ENCODE assay signal across 25 cellular contexts in the genomic region with DNA sequence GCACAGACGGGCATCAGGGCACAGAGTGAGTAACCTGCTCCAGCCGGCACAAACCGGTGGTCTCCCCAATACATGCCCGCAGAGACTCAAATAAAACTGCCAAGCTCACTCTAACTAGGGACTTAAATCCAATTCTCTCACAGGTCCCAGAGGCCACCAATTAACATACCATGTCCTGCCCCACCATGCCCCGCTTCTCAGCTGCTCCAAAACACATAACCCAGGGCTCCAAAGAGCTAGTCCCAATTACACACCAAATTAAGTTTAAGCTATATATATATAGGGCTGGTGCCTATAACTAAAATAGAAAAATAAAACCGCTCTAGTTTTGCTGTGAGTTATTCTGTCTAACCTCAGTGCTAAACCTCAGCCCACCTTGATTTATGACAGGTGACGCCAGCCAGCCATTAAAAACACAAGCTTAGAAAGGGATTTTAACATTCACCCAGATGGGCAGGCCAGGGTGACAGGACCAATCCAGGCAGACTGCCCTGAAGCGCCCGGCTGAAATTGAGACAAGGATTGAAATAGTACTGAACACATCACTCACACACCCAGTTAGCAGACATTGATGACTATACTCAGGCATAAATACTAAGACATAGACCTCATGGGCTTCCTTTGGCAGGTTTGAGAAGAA.
DNase-seq lines count a peak whose midpoint lies in the region; ATAC-seq and TF ChIP-seq lines count a peak whose summit lies in the region.
"Had no signal": no experiment of that assay in that cellular context is flagged by ENCODE, and none has a peak within 500 bp of the region (broad histone marks: within the 10 kb centered on the region; RNA-seq: fewer than 3 reads in every experiment).

No MANE protein-coding gene starts in this region.

- ATAC-seq in HG03571 (IDR thresholded peaks at IDR 0.05; ENCODE audit: unreplicated experiment), result no peak
- ATAC-seq: GM12878, GM23338, PC-3, SK-N-SH treated with all-trans-retinoic acid at 6 μM for 48 hours had no signal

- no peaks in the 10 kb centered on the region for H3K36me3 ChIP-seq in breast epithelium
- H3K36me3 ChIP-seq: HAP-1 had no signal

- POLR2A ChIA-PET in MCF 10A (lab: Yijun Ruan, JAX), result no interaction called here
- POLR2A ChIA-PET in HEK293T (lab: Yijun Ruan, JAX), result interaction anchor here (1.5 kb wide), 1 partner anchor 9 kb away, joined by 3 read pairs; no protein-coding TSS in a partner anchor
- POLR2A ChIA-PET in activated CD4-positive, alpha-beta memory T cell treated with anti-CD3 and anti-CD28 coated beads, Interleukin-2, amount 10 ng/mL, durations not matched to agents 7 days and 5 days (lab: Charles Lee), result interaction anchor here (0.6 kb wide), 1 partner anchor 1738 kb away, joined by 5 read pairs; no protein-coding TSS in a partner anchor

- intact Hi-C loops in breast epithelium (cut with DNase I; ENCODE audit: low total_unique reads), result no loop called here
- intact Hi-C loops in MCF 10A (cut with micrococcal nuclease), result no loop called here

- no peak overlapping the region for H3K4me3 ChIP-seq in breast epithelium
- H3K4me3 ChIP-seq: GM12878, GM23338, HAP-1 had no signal

- peaks cover 7 to 30% of the 10 kb centered on the region in 2 donors for H3K4me1 ChIP-seq in breast epithelium
- H3K4me1 ChIP-seq: HAP-1 had no signal

- TF ChIP-seq CTCF in breast epithelium (IDR thresholded peaks at IDR 0.05) (no peak), MCF 10A (IDR thresholded peaks at IDR 0.05; ENCODE audit: unreplicated experiment) (no peak), mesothelial cell of epicardium (IDR thresholded peaks at IDR 0.05; ENCODE audit: unreplicated experiment) (no peak), type B pancreatic cell (conservative IDR thresholded peaks at IDR 0.05) (no peak)

- no peaks in the 10 kb centered on the region for H3K27me3 ChIP-seq in breast epithelium

- H3K4me1 Mint-ChIP-seq in MCF 10A (ENCODE audit: insufficient read depth, unreplicated experiment) (peaks cover 4% of the 10 kb centered on the region), mesothelial cell of epicardium (peaks cover 49% of the 10 kb centered on the region), type B pancreatic cell (ENCODE audit: unreplicated experiment) (peaks cover 34% of the 10 kb centered on the region)
- H3K4me1 Mint-ChIP-seq in activated CD4-positive, alpha-beta memory T cell treated with anti-CD3 and anti-CD28 coated beads, Interleukin-2, amount 10 ng/mL, durations not matched to agents 7 days and 5 days, result no peaks in the 10 kb centered on the region
- H3K4me1 Mint-ChIP-seq: CD4-positive, alpha-beta memory T cell had no signal

- H3K36me3 Mint-ChIP-seq in MCF 10A (ENCODE audit: insufficient read depth, unreplicated experiment), result peaks cover 10% of the 10 kb centered on the region
- H3K36me3 Mint-ChIP-seq in mesothelial cell of epicardium, result peaks cover 8% of the 10 kb centered on the region
- H3K36me3 Mint-ChIP-seq in type B pancreatic cell, result peaks cover 4% of the 10 kb centered on the region
- no peaks in the 10 kb centered on the region for H3K36me3 Mint-ChIP-seq in activated CD4-positive, alpha-beta memory T cell treated with anti-CD3 and anti-CD28 coated beads, Interleukin-2, amount 10 ng/mL, durations not matched to agents 7 days and 5 days (ENCODE audit: low read depth)
- H3K36me3 Mint-ChIP-seq: CD4-positive, alpha-beta memory T cell had no signal

- CTCF ChIA-PET in MCF 10A (lab: Yijun Ruan, JAX) (interaction anchor here (0.6 kb wide), 1 partner anchor 976 kb away, joined by 3 read pairs; no protein-coding TSS in a partner anchor), HEK293T (lab: Yijun Ruan, JAX) (interaction anchor here (0.9 kb wide), 1 partner anchor 14 kb away, joined by 3 read pairs; no protein-coding TSS in a partner anchor)
- CTCF ChIA-PET in activated CD4-positive, alpha-beta memory T cell treated with anti-CD3 and anti-CD28 coated beads, Interleukin-2, amount 10 ng/mL, durations not matched to agents 7 days and 5 days (lab: Charles Lee), result no interaction called here

- no peaks in the 10 kb centered on the region for H3K9me3 ChIP-seq in breast epithelium
- H3K9me3 ChIP-seq: HAP-1 had no signal

- H3K27me3 Mint-ChIP-seq in MCF 10A (ENCODE audit: insufficient read depth, unreplicated experiment) (no peaks in the 10 kb centered on the region), mesothelial cell of epicardium (ENCODE audit: low read depth) (no peaks in the 10 kb centered on the region), type B pancreatic cell (peaks cover 3% of the 10 kb centered on the region)
- peaks cover 2% of the 10 kb centered on the region for H3K27me3 Mint-ChIP-seq in activated CD4-positive, alpha-beta memory T cell treated with anti-CD3 and anti-CD28 coated beads, Interleukin-2, amount 10 ng/mL, durations not matched to agents 7 days and 5 days

- H3K4me3 Mint-ChIP-seq in MCF 10A (ENCODE audit: unreplicated experiment), result no peak overlapping the region
- no peak overlapping the region for H3K4me3 Mint-ChIP-seq in mesothelial cell of epicardium
- H3K4me3 Mint-ChIP-seq in type B pancreatic cell, result peak overlapping the region; percentile 59
- no peak overlapping the region for H3K4me3 Mint-ChIP-seq in activated CD4-positive, alpha-beta memory T cell treated with anti-CD3 and anti-CD28 coated beads, Interleukin-2, amount 10 ng/mL, durations not matched to agents 7 days and 5 days
- H3K4me3 Mint-ChIP-seq: CD4-positive, alpha-beta memory T cell; GM23338 had no signal

- H3K27ac Mint-ChIP-seq in MCF 10A (ENCODE audit: low read depth, unreplicated experiment) (no peak overlapping the region), mesothelial cell of epicardium (peak overlapping the region; percentile 89), type B pancreatic cell (peak overlapping the region; percentile 19)
- no peak overlapping the region for H3K27ac Mint-ChIP-seq in activated CD4-positive, alpha-beta memory T cell treated with anti-CD3 and anti-CD28 coated beads, Interleukin-2, amount 10 ng/mL, durations not matched to agents 7 days and 5 days
- H3K27ac Mint-ChIP-seq: CD4-positive, alpha-beta memory T cell; GM23338 had no signal

- DNase-seq in breast epithelium (ENCODE audit: low spot score in 2 of 2), result no peak
- DNase-seq in MCF 10A (ENCODE audit: unreplicated experiment), result no peak
- no peak for DNase-seq in HEK293T (ENCODE audit: extremely low spot score)
- DNase-seq in mesothelial cell of epicardium (ENCODE audit: low spot score in 2 of 2, unreplicated experiment in 2 of 2), result no peak
- DNase-seq in type B pancreatic cell (ENCODE audit: extremely low spot score, unreplicated experiment), result no peak
- DNase-seq in NCI-H187 (lab: John Stamatoyannopoulos, UW), result no peak
- DNase-seq in activated CD4-positive, alpha-beta memory T cell treated with anti-CD3 and anti-CD28 coated beads, Interleukin-2, amount 10 ng/mL, durations not matched to agents 7 days and 5 days, result no peak
- DNase-seq: 8988T; C1 segment of cervical spinal cord; CD4-positive, alpha-beta memory T cell; COR-L47; Kasumi-1; NCI-H1105; NCI-H1436 treated with DMSO at 0.1 percent for 48 hours; NCI-H1930; NCI-H2107; NCI-H524; NCI-H748 treated with DMSO at 0.1 percent for 48 hours; NK-92 treated with Interleukin-12 subunit alpha and Interleukin-12 subunit beta, amount 100 ng/mL, for 24 hours; PC-3 had no signal

- no peak for TF ChIP-seq POLR2A in breast epithelium (IDR thresholded peaks at IDR 0.05)

- H3K9me3 Mint-ChIP-seq in MCF 10A (ENCODE audit: unreplicated experiment) (no peaks in the 10 kb centered on the region), mesothelial cell of epicardium (no peaks in the 10 kb centered on the region), type B pancreatic cell (peaks cover 1% of the 10 kb centered on the region)
- no peaks in the 10 kb centered on the region for H3K9me3 Mint-ChIP-seq in activated CD4-positive, alpha-beta memory T cell treated with anti-CD3 and anti-CD28 coated beads, Interleukin-2, amount 10 ng/mL, durations not matched to agents 7 days and 5 days
- H3K9me3 Mint-ChIP-seq: GM23338 had no signal

- H3K27ac ChIP-seq in breast epithelium, result peak overlapping the region; percentile 71 to 78

- no TSS peak for BruUV-seq in MCF 10A (replicated peaks; lab: Mats Ljungman, UMichigan)

TF ChIP-seq in HEK293T, 16 proteins besides CTCF, POLR2A, EP300 and RAD21:
- TF ChIP-seq ZNF384 (IDR thresholded peaks at IDR 0.05) (no peak), PKNOX1 (IDR thresholded peaks at IDR 0.05) (peak; percentile 92), ARNT (IDR thresholded peaks at IDR 0.05) (no peak), TARDBP (IDR thresholded peaks at IDR 0.05) (no peak), FOXM1 (IDR thresholded peaks at IDR 0.05; ENCODE audit: borderline replicate concordance) (no peak)
TF ChIP-seq in HEK293T: peak in this region for 1.

Comparison
In these comparisons a context has a peak if more than half of its experiments do, and no peak if none do; other contexts are left out.
1. H3K27ac Mint-ChIP-seq: peak in mesothelial cell of epicardium (single experiment) and type B pancreatic cell (single experiment); none in MCF 10A (single experiment) and activated CD4-positive, alpha-beta memory T cell treated with anti-CD3 and anti-CD28 coated beads, Interleukin-2, amount 10 ng/mL, durations not matched to agents 7 days and 5 days (single experiment).